Comparison of ENCODE assay signal across 15 cellular contexts in the genomic region with DNA sequence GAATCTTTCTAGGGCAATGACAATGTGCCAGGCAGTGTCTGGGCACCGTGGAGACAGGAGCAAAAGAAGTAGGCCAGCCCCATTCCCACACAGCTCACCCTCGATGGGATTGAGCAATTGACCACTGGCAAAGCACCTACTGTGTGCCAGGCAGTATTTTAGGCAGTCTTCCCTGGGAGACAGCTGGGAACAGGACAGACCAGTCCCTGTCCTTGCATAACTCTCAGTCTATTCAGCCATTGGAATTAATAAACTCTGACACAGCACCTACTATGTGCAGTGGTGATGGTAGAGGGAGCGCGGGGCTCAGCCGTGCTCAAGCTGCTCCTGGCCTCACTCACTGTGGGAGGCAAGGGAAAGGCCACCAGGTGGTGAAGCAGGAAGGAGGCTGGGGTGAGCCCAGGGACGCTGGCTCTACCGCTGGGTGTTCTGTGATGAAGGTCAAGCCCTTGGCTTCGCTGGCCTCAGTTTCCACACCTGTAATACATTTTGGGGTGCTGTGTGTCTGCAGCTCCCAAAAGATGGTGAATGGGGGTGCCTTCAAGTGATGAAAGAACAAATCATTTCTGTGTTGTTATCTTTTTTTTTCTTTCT.
DNase-seq lines count a peak whose midpoint lies in the region; ATAC-seq and TF ChIP-seq lines count a peak whose summit lies in the region.
"Had no signal": no experiment of that assay in that cellular context is flagged by ENCODE, and none has a peak within 500 bp of the region (broad histone marks: within the 10 kb centered on the region; RNA-seq: fewer than 3 reads in every experiment).

No MANE protein-coding gene starts in this region.

- H3K9ac ChIP-seq in IMR-90 (ENCODE audit: low read depth, low read length) (no peak overlapping the region), neuronal stem cell (ENCODE audit: low read depth, low read length, poor library complexity) (no peak overlapping the region)

- no peaks in the 10 kb centered on the region for H3K36me3 Mint-ChIP-seq in glutamatergic neuron (ENCODE audit: unreplicated experiment)
- H3K36me3 Mint-ChIP-seq: CD8-positive, alpha-beta memory T cell had no signal

- H3K4me1 ChIP-seq in IMR-90 (ENCODE audit: control insufficient read depth, insufficient read depth, low read length) (no peaks in the 10 kb centered on the region), neuronal stem cell (ENCODE audit: control insufficient read depth in 2 of 2, insufficient read depth in 1 of 2, low read depth in 1 of 2, low read length in 2 of 2) (no peaks in the 10 kb centered on the region)
- H3K4me1 ChIP-seq: A549, BE2C, Caco-2 had no signal

- CTCF ChIA-PET in IMR-90 (lab: Yijun Ruan, JAX): no interaction called here

- no peaks in the 10 kb centered on the region; the same call in 1 of the 2 replicates for H3K9me1 ChIP-seq in IMR-90 (ENCODE audit: insufficient read depth, low read length)

- no peak overlapping the region for H3K56ac ChIP-seq in IMR-90 (ENCODE audit: extremely low read depth, insufficient read depth, low read length)

- H3K23ac ChIP-seq in IMR-90 (ENCODE audit: low read depth, low read length): no peak overlapping the region
- H3K23ac ChIP-seq in neuronal stem cell (ENCODE audit: low read depth, low read length, poor library complexity): no peak overlapping the region

- no peak overlapping the region for H2AK5ac ChIP-seq in IMR-90 (ENCODE audit: low read depth, low read length)
- peak overlapping the region; percentile 73 for H2AK5ac ChIP-seq in neuronal stem cell (ENCODE audit: low read depth, low read length)

- 100% methylated on average over 1 of the region's 8 CpGs; no CpG with 5 or more reads in 1 of the 2 experiments for WGBS in IMR-90 (ENCODE audit: extremely low coverage in 2 of 2, insufficient read length in 1 of 2), 2 experiments
- no CpG with 5 or more reads among the region's 8 CpGs for WGBS in neuronal stem cell (ENCODE audit: extremely low coverage in 2 of 2, insufficient read length in 2 of 2, insufficient replicate concordance in 1 of 2), 2 donors

- no peak overlapping the region for H3K27ac ChIP-seq in IMR-90 (ENCODE audit: insufficient read depth, low read length)
- no peak overlapping the region for H3K27ac ChIP-seq in neuronal stem cell (replicated peaks; ENCODE audit: low read length)

- H3K79me1 ChIP-seq in IMR-90 (ENCODE audit: low read depth in 1 of 2, low read length in 2 of 2) (no peaks in the 10 kb centered on the region), neuronal stem cell (ENCODE audit: low read depth, low read length) (no peaks in the 10 kb centered on the region)

- peaks cover 13% of the 10 kb centered on the region for H3K27me3 Mint-ChIP-seq in glutamatergic neuron (ENCODE audit: unreplicated experiment)

- no peak overlapping the region for H3K27ac Mint-ChIP-seq in glutamatergic neuron (ENCODE audit: unreplicated experiment)
- H3K27ac Mint-ChIP-seq: H9 had no signal

- no peak for TF ChIP-seq POLR2A in IMR-90 (IDR thresholded peaks at IDR 0.05; ENCODE audit: low read depth, low read length)

- peak; percentile 10 for DNase-seq in GM13976 (ENCODE audit: low spot score)
- no peak for DNase-seq in IMR-90
- DNase-seq in glutamatergic neuron: no peak
- DNase-seq in neuronal stem cell (ENCODE audit: low spot score): no peak
- DNase-seq in HCEC 1CT: no peak
- DNase-seq in activated naive CD4-positive, alpha-beta T cell treated with anti-CD3 and anti-CD28 coated beads, Interleukin-2, amount 50 U/mL, for 16 hours: no peak
- DNase-seq: BE2C; Caco-2; CD8-positive, alpha-beta memory T cell; DND-41; GDM1; GOT3; H9 had no signal

- H2BK5ac ChIP-seq in IMR-90 (ENCODE audit: low read depth, low read length, poor library complexity, severe bottlenecking) (no peak overlapping the region), neuronal stem cell (ENCODE audit: low read length) (no peak overlapping the region)

- H3K4me3 ChIP-seq in IMR-90 (ENCODE audit: insufficient read depth, low read depth, low read length) (no peak overlapping the region), neuronal stem cell (ENCODE audit: low read length in 2 of 2) (no peak overlapping the region)
- H3K4me3 ChIP-seq: A549 had no signal

- BruUV-seq in IMR-90 (replicated peaks; lab: Mats Ljungman, UMichigan): no TSS peak

- H3K4me2 ChIP-seq in IMR-90 (ENCODE audit: low read depth, low read length) (no peak overlapping the region), neuronal stem cell (ENCODE audit: insufficient read depth, low read length, poor library complexity, severe bottlenecking) (no peak overlapping the region)
- H3K4me2 ChIP-seq: A549 had no signal

- no peak overlapping the region for H4K91ac ChIP-seq in IMR-90 (ENCODE audit: insufficient read depth, low read depth, low read length)
- H4K91ac ChIP-seq in neuronal stem cell (ENCODE audit: low read depth, low read length, poor library complexity): no peak overlapping the region

- peaks cover 9% of the 10 kb centered on the region for H3K9me3 Mint-ChIP-seq in glutamatergic neuron (ENCODE audit: unreplicated experiment)
- H3K9me3 Mint-ChIP-seq: CD8-positive, alpha-beta memory T cell; H9 had no signal

- no peak overlapping the region for H2BK20ac ChIP-seq in IMR-90 (ENCODE audit: low read depth, low read length)

- no peak overlapping the region for H3K4ac ChIP-seq in IMR-90 (ENCODE audit: low read depth, low read length)
- no peak overlapping the region for H3K4ac ChIP-seq in neuronal stem cell (ENCODE audit: low read length)

- dilution Hi-C loops in IMR-90 (cut with HindIII; ENCODE audit: low sequenced_read_pairs, unreplicated experiment): no loop called here

- H4K8ac ChIP-seq in IMR-90 (ENCODE audit: low read depth in 2 of 2, low read length in 2 of 2) (no peak overlapping the region), neuronal stem cell (ENCODE audit: low read depth, low read length) (no peak overlapping the region)

- H3K27me3 ChIP-seq in IMR-90 (ENCODE audit: control insufficient read depth, insufficient read depth, low read length): peaks cover 6% of the 10 kb centered on the region; the same call in 1 of the 2 replicates
- H3K27me3 ChIP-seq in neuronal stem cell (ENCODE audit: control insufficient read depth in 3 of 3, insufficient read depth in 3 of 3, low read depth in 1 of 3, low read length in 3 of 3): peaks cover 0 to 20% (median 0%) of the 10 kb centered on the region in 3 experiments
- H3K27me3 ChIP-seq: BE2C had no signal

- peak overlapping the region; percentile 46 for H3K4me3 Mint-ChIP-seq in glutamatergic neuron (ENCODE audit: unreplicated experiment)
- H3K4me3 Mint-ChIP-seq: CD8-positive, alpha-beta memory T cell; H9 had no signal

- no peaks in the 10 kb centered on the region for H3K36me3 ChIP-seq in IMR-90 (ENCODE audit: control insufficient read depth, insufficient read depth, low read length)
- H3K36me3 ChIP-seq in neuronal stem cell (replicated peaks in 1 of 2; ENCODE audit: control insufficient read depth in 2 of 2, insufficient read depth in 2 of 2, low read length in 2 of 2): no peaks in the 10 kb centered on the region
- H3K36me3 ChIP-seq: BE2C had no signal

- peaks cover 27% of the 10 kb centered on the region for H3K4me1 Mint-ChIP-seq in glutamatergic neuron (ENCODE audit: low read depth, unreplicated experiment)
- H3K4me1 Mint-ChIP-seq: CD8-positive, alpha-beta memory T cell had no signal

- H2BK15ac ChIP-seq in IMR-90 (ENCODE audit: low read depth, low read length) (no peak overlapping the region), neuronal stem cell (ENCODE audit: low read length) (no peak overlapping the region)

- TF ChIP-seq RAD21 in IMR-90 (IDR thresholded peaks at IDR 0.05; ENCODE audit: low read length): no peak

- H4K20me1 ChIP-seq in IMR-90 (ENCODE audit: insufficient read depth, low read length): no peaks in the 10 kb centered on the region; the same call in 1 of the 2 replicates

- H4K5ac ChIP-seq in IMR-90 (ENCODE audit: low read depth, low read length): no peak overlapping the region

- H2AFZ ChIP-seq in IMR-90 (replicated peaks; ENCODE audit: low read length, poor library complexity): peak overlapping the region; percentile 19
- H2AFZ ChIP-seq in neuronal stem cell (ENCODE audit: low read length): no peak overlapping the region

- H2AK9ac ChIP-seq in IMR-90 (replicated peaks; ENCODE audit: low read depth, low read length, poor library complexity): peak overlapping the region; percentile 7

- in situ Hi-C loops in GM13976 (cut with MboI; ENCODE audit: low sequenced_read_pairs, unreplicated experiment): no loop called here
- in situ Hi-C loops in IMR-90 (cut with MboI; ENCODE audit: low sequenced_read_pairs): no loop called here

- H3K14ac ChIP-seq in IMR-90 (replicated peaks; ENCODE audit: low read depth, low read length) (no peak overlapping the region), neuronal stem cell (ENCODE audit: low read length) (no peak overlapping the region)

- intact Hi-C loops in IMR-90 (cut with micrococcal nuclease): no loop called here

- H3K9me3 ChIP-seq in IMR-90 (ENCODE audit: control insufficient read depth, insufficient read depth, low read length) (no peaks in the 10 kb centered on the region), neuronal stem cell (replicated peaks in 1 of 2; ENCODE audit: control insufficient read depth in 2 of 2, insufficient read depth in 1 of 2, low read depth in 1 of 2, low read length in 2 of 2) (no peaks in the 10 kb centered on the region)
- H3K9me3 ChIP-seq: A549, BE2C, Caco-2 had no signal

- ATAC-seq in IMR-90 (ENCODE audit: low read depth) (no peak), esophagus mucosa (no peak)
- ATAC-seq: A549 had no signal

- H3K18ac ChIP-seq in IMR-90 (ENCODE audit: low read depth, low read length) (no peak overlapping the region), neuronal stem cell (ENCODE audit: low read length) (peak overlapping the region; percentile 20)

- H2BK12ac ChIP-seq in neuronal stem cell (ENCODE audit: low read length): no peak overlapping the region

- POLR2A ChIA-PET in IMR-90 (lab: Charles Lee; ENCODE audit: unreplicated experiment): no interaction called here

- no peak for TF ChIP-seq CTCF in GM13976 (IDR thresholded peaks at IDR 0.05; ENCODE audit: borderline replicate concordance, control extremely low read depth, extremely low read depth, insufficient read depth, missing control alignments)
- no peak for TF ChIP-seq CTCF in IMR-90 (conservative IDR thresholded peaks at IDR 0.05; ENCODE audit: low read depth, low read length)
- no peak for TF ChIP-seq CTCF in glutamatergic neuron (IDR thresholded peaks at IDR 0.05; ENCODE audit: partially characterized antibody, unreplicated experiment)

- H2BK120ac ChIP-seq in IMR-90 (ENCODE audit: low read depth, low read length) (no peak overlapping the region), neuronal stem cell (ENCODE audit: low read depth, low read length) (no peak overlapping the region)

TF ChIP-seq in IMR-90, 13 proteins besides CTCF, POLR2A, EP300 and RAD21 (continues in another document):
- TF ChIP-seq CEBPB (IDR thresholded peaks at IDR 0.05; ENCODE audit: low read depth, low read length) (no peak), MXI1 (IDR thresholded peaks at IDR 0.05; ENCODE audit: borderline replicate concordance, low read depth, low read length) (no peak), FOS (IDR thresholded peaks at IDR 0.05; ENCODE audit: low read depth, low read length) (no peak), BHLHE40 (IDR thresholded peaks at IDR 0.05; ENCODE audit: low read depth, low read length) (no peak)
